Comparison of ENCODE assay signal across 34 cellular contexts in genomic region chrX:134533352-134533751, GRCh38.
"Had no signal": no experiment of that assay in that cellular context is flagged by ENCODE, and none has a peak within 500 bp of the region (broad histone marks: within the 10 kb centered on the region; RNA-seq: fewer than 3 reads in every experiment).

No MANE protein-coding gene starts in this region.

- DNase-seq: activated CD4-positive, alpha-beta memory T cell treated with anti-CD3 and anti-CD28 coated beads, Interleukin-2, amount 10 ng/mL, durations not matched to agents 7 days and 5 days; activated CD4-positive, alpha-beta T cell treated with anti-CD3 and anti-CD28 coated beads for 1 hour; activated CD4-positive, alpha-beta T cell treated with anti-CD3 and anti-CD28 coated beads for 48 hours; activated CD4-positive, CD25-positive, alpha-beta regulatory T cell; activated effector memory CD4-positive, alpha-beta T cell treated with anti-CD3 and anti-CD28 coated beads, Interleukin-2, amount 50 U/mL, for 16 hours; activated naive CD4-positive, alpha-beta T cell; activated naive CD4-positive, alpha-beta T cell treated with anti-CD3 and anti-CD28 coated beads, Interleukin-2, amount 50 U/mL, for 16 hours; activated naive CD8-positive, alpha-beta T cell treated with anti-CD3 and anti-CD28 coated beads for 36 hours; activated T-cell treated with anti-CD3 and anti-CD28 coated beads, Interleukin-2, amount 50 U/mL, for 1 hour; activated T-cell treated with anti-CD3 and anti-CD28 coated beads, Interleukin-2, amount 50 U/mL, for 72 hours; amniotic stem cell; aorta; Kasumi-1; MG63; NCI-H1048; NCI-H1105 treated with DMSO at 0.1 percent for 48 hours; NCI-H1436; NCI-H1694; NCI-H1930; NCI-H2081 treated with DMSO at 0.1 percent for 48 hours; NCI-H226; NCI-H446 treated with DMSO at 0.1 percent for 48 hours; NCI-H524; Peyer's patch; RPMI8226; SHP77 treated with DMSO at 0.1 percent for 48 hours; SK-N-SH; T-cell; T-helper 17 cell had no signal

- H3K4me2 ChIP-seq: SK-N-SH had no signal

- H3K27me3 ChIP-seq: cardiac muscle cell, MG63, Peyer's patch, SJSA1 had no signal

- H3K9me3 Mint-ChIP-seq: activated CD4-positive, alpha-beta memory T cell treated with anti-CD3 and anti-CD28 coated beads, Interleukin-2, amount 10 ng/mL, durations not matched to agents 7 days and 5 days; activated naive CD8-positive, alpha-beta T cell treated with anti-CD3 and anti-CD28 coated beads for 36 hours; activated T-cell treated with anti-CD3 and anti-CD28 coated beads, Interleukin-2, amount 50 U/mL, for 72 hours; activated T-helper 17 cell treated with anti-CD3 and anti-CD28 coated beads, Interleukin-2, amount 50 U/mL, for 72 hours; central memory CD8-positive, alpha-beta T cell; T-cell had no signal

- H3K9me2 ChIP-seq: SK-N-SH had no signal

- H3K36me3 ChIP-seq: cardiac muscle cell, MG63, Peyer's patch, SJSA1 had no signal

- H3K36me3 Mint-ChIP-seq: activated naive CD8-positive, alpha-beta T cell treated with anti-CD3 and anti-CD28 coated beads for 36 hours; T-cell had no signal

- H3K4me1 ChIP-seq: Peyer's patch had no signal

- H3K27ac Mint-ChIP-seq: activated CD4-positive, alpha-beta memory T cell treated with anti-CD3 and anti-CD28 coated beads, Interleukin-2, amount 10 ng/mL, durations not matched to agents 7 days and 5 days; activated naive CD8-positive, alpha-beta T cell treated with anti-CD3 and anti-CD28 coated beads for 36 hours; activated T-cell treated with anti-CD3 and anti-CD28 coated beads, Interleukin-2, amount 50 U/mL, for 72 hours; activated T-helper 17 cell treated with anti-CD3 and anti-CD28 coated beads, Interleukin-2, amount 50 U/mL, for 72 hours; T-cell; T-helper 17 cell had no signal

- H3K27ac ChIP-seq: cardiac muscle cell, Peyer's patch, SJSA1, VCaP had no signal

- H3K27me3 Mint-ChIP-seq: activated CD4-positive, alpha-beta memory T cell treated with anti-CD3 and anti-CD28 coated beads, Interleukin-2, amount 10 ng/mL, durations not matched to agents 7 days and 5 days; activated naive CD8-positive, alpha-beta T cell treated with anti-CD3 and anti-CD28 coated beads for 36 hours; activated T-helper 17 cell treated with anti-CD3 and anti-CD28 coated beads, Interleukin-2, amount 50 U/mL, for 72 hours; central memory CD8-positive, alpha-beta T cell; T-helper 17 cell had no signal

- H3K4me1 Mint-ChIP-seq: activated CD4-positive, alpha-beta memory T cell treated with anti-CD3 and anti-CD28 coated beads, Interleukin-2, amount 10 ng/mL, durations not matched to agents 7 days and 5 days; activated naive CD8-positive, alpha-beta T cell treated with anti-CD3 and anti-CD28 coated beads for 36 hours; activated T-helper 17 cell treated with anti-CD3 and anti-CD28 coated beads, Interleukin-2, amount 50 U/mL, for 72 hours; central memory CD8-positive, alpha-beta T cell; T-cell; T-helper 17 cell had no signal

- H3K4me3 ChIP-seq: cardiac muscle cell, MG63, Peyer's patch, SJSA1 had no signal

- ATAC-seq: activated T-cell treated with anti-CD3 and anti-CD28 coated beads, Interleukin-2, amount 50 U/mL, for 72 hours; activated T-helper 17 cell treated with anti-CD3 and anti-CD28 coated beads, Interleukin-2, amount 50 U/mL, for 72 hours; T-cell; T-helper 17 cell had no signal

- H3K9ac ChIP-seq: SK-N-SH had no signal

- H3K4me3 Mint-ChIP-seq: activated CD4-positive, alpha-beta memory T cell treated with anti-CD3 and anti-CD28 coated beads, Interleukin-2, amount 10 ng/mL, durations not matched to agents 7 days and 5 days; activated naive CD8-positive, alpha-beta T cell treated with anti-CD3 and anti-CD28 coated beads for 36 hours; activated T-cell treated with anti-CD3 and anti-CD28 coated beads, Interleukin-2, amount 50 U/mL, for 72 hours; activated T-helper 17 cell treated with anti-CD3 and anti-CD28 coated beads, Interleukin-2, amount 50 U/mL, for 72 hours; central memory CD8-positive, alpha-beta T cell; T-cell; T-helper 17 cell had no signal

- H3K9me3 ChIP-seq: MG63, Peyer's patch, SJSA1, SK-N-SH had no signal
